1 cellular context compared by ENCODE assay signal in genomic region chr19:821976-822773, GRCh38.
TF ChIP-seq lines count a peak whose summit lies in the region.

No MANE protein-coding gene starts in this region.

TF ChIP-seq in IMR-90, 13 proteins besides CTCF, POLR2A, EP300 and RAD21:
- TF ChIP-seq ELK1 (IDR thresholded peaks at IDR 0.05; ENCODE audit: borderline replicate concordance, low read depth, low read length) (no peak), NFE2L2 (IDR thresholded peaks at IDR 0.05; ENCODE audit: low read depth, low read length) (no peak), USF2 (IDR thresholded peaks at IDR 0.05; ENCODE audit: low read depth, low read length) (no peak), BHLHE40 (IDR thresholded peaks at IDR 0.05; ENCODE audit: low read depth, low read length) (no peak), RFX5 (IDR thresholded peaks at IDR 0.05; ENCODE audit: low read depth, low read length) (no peak), SMC3 (IDR thresholded peaks at IDR 0.05; ENCODE audit: low read depth, low read length) (no peak), FOS (IDR thresholded peaks at IDR 0.05; ENCODE audit: low read depth, low read length) (no peak), CHD1 (IDR thresholded peaks at IDR 0.05; ENCODE audit: low read depth, low read length) (no peak)
